ENCODE assay signal across 11 cellular contexts in genomic region chr16:53948326-53948725, GRCh38.
A peak's percentile ranks its signal among the peaks of the same experiment; 100 is the strongest.
DNase-seq lines count a peak whose midpoint lies in the region; ATAC-seq and TF ChIP-seq lines count a peak whose summit lies in the region.
"Had no signal": no experiment of that assay in that cellular context is flagged by ENCODE, and none has a peak within 500 bp of the region (broad histone marks: within the 10 kb centered on the region; RNA-seq: fewer than 3 reads in every experiment).

No MANE protein-coding gene starts in this region.

- H3K4me1 Mint-ChIP-seq in memory B cell: peaks cover 28% of the 10 kb centered on the region

- DNase-seq in left ventricle myocardium superior: no peak
- no peak for DNase-seq in left ventricle myocardium inferior
- no peak for DNase-seq in memory B cell (ENCODE audit: low spot score in 2 of 2)
- DNase-seq in DMS 273 treated with DMSO at 0.1 percent for 48 hours (lab: John Stamatoyannopoulos, UW): no peak
- no peak for DNase-seq in GM19238 (ENCODE audit: insufficient read length, low spot score)
- DNase-seq: AML-193, GDM1, GOT3, H9 had no signal

- H3K36me3 ChIP-seq in left ventricle myocardium inferior (no peaks in the 10 kb centered on the region), KOPT-K1 (ENCODE audit: insufficient read depth, low read length) (no peaks in the 10 kb centered on the region)
- H3K36me3 ChIP-seq: BLaER1 had no signal

- TF ChIP-seq CTCF in left ventricle myocardium inferior (IDR thresholded peaks at IDR 0.05; ENCODE audit: borderline replicate concordance): no peak

- ATAC-seq in left ventricle myocardium superior (peak; percentile 63), memory B cell (ENCODE audit: low read depth) (no peak)

- peaks cover 1% of the 10 kb centered on the region for H3K36me3 Mint-ChIP-seq in memory B cell

- no peak overlapping the region for H3K4me3 ChIP-seq in left ventricle myocardium inferior
- H3K4me3 ChIP-seq: BLaER1 had no signal

- H3K9me3 ChIP-seq in left ventricle myocardium inferior (replicated peaks): no peaks in the 10 kb centered on the region
- no peaks in the 10 kb centered on the region for H3K9me3 ChIP-seq in KOPT-K1 (ENCODE audit: insufficient read depth, low read length, poor library complexity, severe bottlenecking)
- H3K9me3 ChIP-seq: BLaER1 had no signal

- intact Hi-C loops in left ventricle myocardium superior (cut with micrococcal nuclease): loop anchor here (10.0 kb wide), 1 partner anchor 1416 kb away; no protein-coding TSS in a partner anchor
- intact Hi-C loops in left ventricle myocardium inferior (cut with micrococcal nuclease): no loop called here

- H3K27ac Mint-ChIP-seq in memory B cell: peak overlapping the region; percentile 65

- no peaks in the 10 kb centered on the region for H3K27me3 Mint-ChIP-seq in memory B cell

- no peak overlapping the region for H3K27ac ChIP-seq in left ventricle myocardium inferior (replicated peaks)
- H3K27ac ChIP-seq in KOPT-K1 (ENCODE audit: low read depth, low read length, poor library complexity, severe bottlenecking): peak overlapping the region; percentile 48
- H3K27ac ChIP-seq: BLaER1 had no signal

- peaks cover 23% of the 10 kb centered on the region for H3K4me1 ChIP-seq in left ventricle myocardium inferior

- no peaks in the 10 kb centered on the region for H3K9me3 Mint-ChIP-seq in memory B cell
- H3K9me3 Mint-ChIP-seq: H9 had no signal

- H3K27me3 ChIP-seq in left ventricle myocardium inferior (ENCODE audit: low read depth): no peaks in the 10 kb centered on the region
- H3K27me3 ChIP-seq: BLaER1 had no signal

- no peak overlapping the region for H3K4me3 Mint-ChIP-seq in memory B cell
- H3K4me3 Mint-ChIP-seq: H9 had no signal
